In the genomic region with DNA sequence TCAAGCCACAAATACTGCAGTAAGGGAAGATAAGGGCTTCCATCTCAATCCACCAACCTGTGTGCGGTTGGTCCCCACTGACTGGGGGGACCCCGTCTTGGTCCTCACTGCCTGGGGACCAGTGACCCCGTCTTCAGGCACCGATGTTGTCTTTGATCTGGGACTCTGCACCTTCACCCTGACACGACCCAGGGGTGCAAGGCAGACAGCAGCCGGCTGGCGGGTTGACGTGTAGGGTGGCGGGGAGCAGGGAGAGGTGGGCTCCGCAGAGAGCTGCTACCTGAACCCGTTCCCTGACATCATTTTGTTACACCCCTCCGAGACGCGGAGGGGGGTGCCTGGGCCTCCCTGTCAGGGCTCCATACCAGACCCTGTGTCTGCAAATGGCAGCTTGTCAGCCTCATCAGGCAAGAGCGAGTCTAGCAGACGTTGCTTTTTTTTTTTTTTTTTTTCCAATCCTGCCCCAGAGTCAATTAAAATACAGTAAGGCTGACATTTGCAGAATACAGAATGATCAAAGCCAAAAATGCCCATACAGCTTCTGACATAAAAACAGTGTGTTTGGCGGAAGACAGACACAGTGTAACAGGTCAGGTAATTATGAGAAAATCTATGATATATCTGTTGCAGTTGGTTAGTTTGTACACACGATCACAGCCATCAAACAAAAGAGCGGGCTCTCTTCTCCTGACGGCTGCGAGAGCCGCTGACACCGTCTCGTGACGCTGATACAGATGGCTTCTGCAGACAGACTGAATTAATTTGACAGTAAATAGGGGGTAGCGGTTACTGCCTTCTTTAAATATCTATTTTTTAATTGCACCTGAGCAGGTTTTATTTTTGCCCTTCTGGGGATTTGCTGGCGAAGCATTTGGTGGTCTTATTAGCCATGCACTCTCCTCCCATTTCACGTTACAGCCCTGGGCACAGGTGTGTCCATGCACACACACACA, we compare ENCODE assay signal across 1 cellular context.
TF ChIP-seq lines count a peak whose summit lies in the region.

No MANE protein-coding gene starts in this region.

TF ChIP-seq in neural cell, 6 proteins besides CTCF, POLR2A, EP300 and RAD21 (continued from another document):
- TF ChIP-seq REST (IDR thresholded peaks at IDR 0.05; ENCODE audit: borderline replicate concordance) = peak; percentile 71
